In genomic region chr3:197512691-197513571, GRCh38 we compare ENCODE assay signal across 21 cellular contexts. TPM values are rescaled to one million over a fixed set of nuclear protein-coding genes. Genes with fewer than 3 reads are reported as not detected.
DNase-seq lines count a peak whose midpoint lies in the region; ATAC-seq and TF ChIP-seq lines count a peak whose summit lies in the region.
"Had no signal": no experiment of that assay in that cellular context is flagged by ENCODE, and none has a peak within 500 bp of the region (broad histone marks: within the 10 kb centered on the region; RNA-seq: fewer than 3 reads in every experiment).

No MANE protein-coding gene starts in this region.

- H3K27ac ChIP-seq in mesenchymal stem cell (ENCODE audit: low read length, poor library complexity, severe bottlenecking) = no peak overlapping the region
- peak overlapping the region; percentile 50 to 67 (median 61) for H3K27ac ChIP-seq in thyroid gland
- no peak overlapping the region for H3K27ac ChIP-seq in effector memory CD4-positive, alpha-beta T cell (ENCODE audit: insufficient read depth, low read length, poor library complexity, severe bottlenecking)
- no peak overlapping the region for H3K27ac ChIP-seq in gastroesophageal sphincter
- H3K27ac ChIP-seq: parathyroid adenoma, uterus had no signal

- TF ChIP-seq CTCF in thyroid gland (IDR thresholded peaks at IDR 0.05) = no peak
- TF ChIP-seq CTCF in gastroesophageal sphincter (IDR thresholded peaks at IDR 0.05) = no peak

- H2AFZ ChIP-seq in mesenchymal stem cell (ENCODE audit: low read depth, low read length) = no peak overlapping the region
- H2AFZ ChIP-seq: parathyroid adenoma had no signal

- TF ChIP-seq EP300 in gastroesophageal sphincter (IDR thresholded peaks at IDR 0.05) = no peak

- H3K4me1 Mint-ChIP-seq in activated naive CD8-positive, alpha-beta T cell treated with anti-CD3 and anti-CD28 coated beads, Interleukin-2, amount 10 ng/mL, durations not matched to agents 7 days and 5 days = peaks cover 7% of the 10 kb centered on the region
- H3K4me1 Mint-ChIP-seq in activated naive CD8-positive, alpha-beta T cell treated with anti-CD3 and anti-CD28 coated beads, Interleukin-2, amount 50 U/mL, for 24 hours = peaks cover 11% of the 10 kb centered on the region
- H3K4me1 Mint-ChIP-seq in activated T-helper 2 cell treated with anti-CD3 and anti-CD28 coated beads, Interferon-gamma antibody, Interleukin-2, Interleukin-4, amounts not matched to agents 10 μg/mL and 5 μg/mL and 100 μg/mL, durations not matched to agents 14 hours and 24 hours and 36 hours (ENCODE audit: low read depth) = peaks cover 16% of the 10 kb centered on the region

- no peak overlapping the region for H3K18ac ChIP-seq in mesenchymal stem cell (ENCODE audit: low read depth in 1 of 2, low read length in 2 of 2)

- peaks cover 32% of the 10 kb centered on the region for H3K36me3 Mint-ChIP-seq in activated naive CD8-positive, alpha-beta T cell treated with anti-CD3 and anti-CD28 coated beads, Interleukin-2, amount 10 ng/mL, durations not matched to agents 7 days and 5 days
- H3K36me3 Mint-ChIP-seq in activated naive CD8-positive, alpha-beta T cell treated with anti-CD3 and anti-CD28 coated beads, Interleukin-2, amount 50 U/mL, for 24 hours (ENCODE audit: low read depth) = peaks cover 25% of the 10 kb centered on the region
- peaks cover 70% of the 10 kb centered on the region for H3K36me3 Mint-ChIP-seq in activated T-helper 2 cell treated with anti-CD3 and anti-CD28 coated beads, Interferon-gamma antibody, Interleukin-2, Interleukin-4, amounts not matched to agents 10 μg/mL and 5 μg/mL and 100 μg/mL, durations not matched to agents 14 hours and 24 hours and 36 hours (ENCODE audit: low read depth)
- H3K36me3 Mint-ChIP-seq: natural killer cell treated with Interleukin-12 subunit alpha and Interleukin-12 subunit beta and Interleukin-15 and Interleukin-18, amount 100 ng/mL, for 72 hours had no signal

- no peaks in the 10 kb centered on the region for H3K27me3 Mint-ChIP-seq in activated naive CD8-positive, alpha-beta T cell treated with anti-CD3 and anti-CD28 coated beads, Interleukin-2, amount 10 ng/mL, durations not matched to agents 7 days and 5 days
- H3K27me3 Mint-ChIP-seq in activated naive CD8-positive, alpha-beta T cell treated with anti-CD3 and anti-CD28 coated beads, Interleukin-2, amount 50 U/mL, for 24 hours = no peaks in the 10 kb centered on the region
- no peaks in the 10 kb centered on the region for H3K27me3 Mint-ChIP-seq in activated T-helper 2 cell treated with anti-CD3 and anti-CD28 coated beads, Interferon-gamma antibody, Interleukin-2, Interleukin-4, amounts not matched to agents 10 μg/mL and 5 μg/mL and 100 μg/mL, durations not matched to agents 14 hours and 24 hours and 36 hours (ENCODE audit: low read depth)
- H3K27me3 Mint-ChIP-seq: activated CD4-positive, alpha-beta T cell treated with anti-CD3 and anti-CD28 coated beads, Interleukin-2, amount 10 ng/mL, durations not matched to agents 24 days and 14 days; activated T-helper 17 cell treated with anti-CD3 and anti-CD28 coated beads, Interleukin-2, amount 50 U/mL, for 72 hours; natural killer cell treated with Interleukin-12 subunit alpha and Interleukin-12 subunit beta and Interleukin-15 and Interleukin-18, amount 100 ng/mL, for 72 hours had no signal

- H3K9ac ChIP-seq in mesenchymal stem cell (ENCODE audit: low read length) = no peak overlapping the region
- H3K9ac ChIP-seq: parathyroid adenoma had no signal

- DNase-seq in activated naive CD8-positive, alpha-beta T cell treated with anti-CD3 and anti-CD28 coated beads, Interleukin-2, amount 10 ng/mL, durations not matched to agents 7 days and 5 days = no peak
- DNase-seq in activated naive CD8-positive, alpha-beta T cell treated with anti-CD3 and anti-CD28 coated beads, Interleukin-2, amount 50 U/mL, for 24 hours = no peak
- DNase-seq in activated T-helper 2 cell treated with anti-CD3 and anti-CD28 coated beads, Interferon-gamma antibody, Interleukin-2, Interleukin-4, amounts not matched to agents 10 μg/mL and 5 μg/mL and 100 μg/mL, durations not matched to agents 14 hours and 24 hours and 36 hours (ENCODE audit: low spot score) = no peak
- DNase-seq in mesenchymal stem cell = no peak
- peak; percentile 75 to 76 for DNase-seq in thyroid gland
- DNase-seq in stimulated activated CD8-positive, alpha-beta memory T cell treated with anti-CD3 and anti-CD28 coated beads, Interleukin-4, amount 100 ng/mL, for 48 hours = no peak
- no peak for DNase-seq in effector memory CD4-positive, alpha-beta T cell
- DNase-seq: activated CD4-positive, alpha-beta T cell treated with anti-CD3 and anti-CD28 coated beads, Interleukin-2, amount 10 ng/mL, durations not matched to agents 24 days and 14 days; effector CD4-positive, alpha-beta T cell; erythroblast; foreskin melanocyte; GF-D8; GOT3; NCI-H1694 treated with DMSO at 0.1 percent for 48 hours; uterus had no signal

- peak overlapping the region; percentile 8 for H2BK15ac ChIP-seq in mesenchymal stem cell (ENCODE audit: low read depth, poor library complexity, severe bottlenecking)

- H3K9me3 Mint-ChIP-seq in activated naive CD8-positive, alpha-beta T cell treated with anti-CD3 and anti-CD28 coated beads, Interleukin-2, amount 10 ng/mL, durations not matched to agents 7 days and 5 days = no peaks in the 10 kb centered on the region
- H3K9me3 Mint-ChIP-seq in activated naive CD8-positive, alpha-beta T cell treated with anti-CD3 and anti-CD28 coated beads, Interleukin-2, amount 50 U/mL, for 24 hours = no peaks in the 10 kb centered on the region
- H3K9me3 Mint-ChIP-seq in activated T-helper 2 cell treated with anti-CD3 and anti-CD28 coated beads, Interferon-gamma antibody, Interleukin-2, Interleukin-4, amounts not matched to agents 10 μg/mL and 5 μg/mL and 100 μg/mL, durations not matched to agents 14 hours and 24 hours and 36 hours = no peaks in the 10 kb centered on the region
- H3K9me3 Mint-ChIP-seq: activated CD4-positive, alpha-beta T cell treated with anti-CD3 and anti-CD28 coated beads, Interleukin-2, amount 10 ng/mL, durations not matched to agents 24 days and 14 days; activated T-helper 17 cell treated with anti-CD3 and anti-CD28 coated beads, Interleukin-2, amount 50 U/mL, for 72 hours; natural killer cell treated with Interleukin-12 subunit alpha and Interleukin-12 subunit beta and Interleukin-15 and Interleukin-18, amount 100 ng/mL, for 72 hours had no signal

- no peak overlapping the region for H2BK120ac ChIP-seq in mesenchymal stem cell (ENCODE audit: low read depth, low read length)

- peak overlapping the region; percentile 49 for H2AK5ac ChIP-seq in mesenchymal stem cell (ENCODE audit: low read length, severe bottlenecking)

- H3K4me1 ChIP-seq in mesenchymal stem cell (ENCODE audit: control insufficient read depth, insufficient read depth, low read depth, low read length) (peaks cover 41% of the 10 kb centered on the region), thyroid gland (peaks cover 16 to 38% of the 10 kb centered on the region in 2 donors), gastroesophageal sphincter (peaks cover 0 to 14% (median 2%) of the 10 kb centered on the region in 3 donors)
- H3K4me1 ChIP-seq in effector memory CD4-positive, alpha-beta T cell (ENCODE audit: control insufficient read depth, insufficient read depth, low read length, poor library complexity, severe bottlenecking) = peaks cover 7% of the 10 kb centered on the region
- H3K4me1 ChIP-seq: parathyroid adenoma, uterus had no signal

- no peak overlapping the region for H3K4ac ChIP-seq in mesenchymal stem cell (ENCODE audit: low read depth in 1 of 2, low read length in 2 of 2)

- H3K4me3 Mint-ChIP-seq in activated naive CD8-positive, alpha-beta T cell treated with anti-CD3 and anti-CD28 coated beads, Interleukin-2, amount 10 ng/mL, durations not matched to agents 7 days and 5 days = no peak overlapping the region
- no peak overlapping the region for H3K4me3 Mint-ChIP-seq in activated naive CD8-positive, alpha-beta T cell treated with anti-CD3 and anti-CD28 coated beads, Interleukin-2, amount 50 U/mL, for 24 hours
- H3K4me3 Mint-ChIP-seq in activated T-helper 2 cell treated with anti-CD3 and anti-CD28 coated beads, Interferon-gamma antibody, Interleukin-2, Interleukin-4, amounts not matched to agents 10 μg/mL and 5 μg/mL and 100 μg/mL, durations not matched to agents 14 hours and 24 hours and 36 hours (ENCODE audit: low read depth) = no peak overlapping the region
- H3K4me3 Mint-ChIP-seq: activated CD4-positive, alpha-beta T cell treated with anti-CD3 and anti-CD28 coated beads, Interleukin-2, amount 10 ng/mL, durations not matched to agents 24 days and 14 days; activated T-helper 17 cell treated with anti-CD3 and anti-CD28 coated beads, Interleukin-2, amount 50 U/mL, for 72 hours; natural killer cell treated with Interleukin-12 subunit alpha and Interleukin-12 subunit beta and Interleukin-15 and Interleukin-18, amount 100 ng/mL, for 72 hours had no signal

- H3K27ac Mint-ChIP-seq in activated naive CD8-positive, alpha-beta T cell treated with anti-CD3 and anti-CD28 coated beads, Interleukin-2, amount 10 ng/mL, durations not matched to agents 7 days and 5 days = peak overlapping the region; percentile 76
- H3K27ac Mint-ChIP-seq in activated naive CD8-positive, alpha-beta T cell treated with anti-CD3 and anti-CD28 coated beads, Interleukin-2, amount 50 U/mL, for 24 hours = no peak overlapping the region
- peak overlapping the region; percentile 8 for H3K27ac Mint-ChIP-seq in activated T-helper 2 cell treated with anti-CD3 and anti-CD28 coated beads, Interferon-gamma antibody, Interleukin-2, Interleukin-4, amounts not matched to agents 10 μg/mL and 5 μg/mL and 100 μg/mL, durations not matched to agents 14 hours and 24 hours and 36 hours
- H3K27ac Mint-ChIP-seq: natural killer cell treated with Interleukin-12 subunit alpha and Interleukin-12 subunit beta and Interleukin-15 and Interleukin-18, amount 100 ng/mL, for 72 hours had no signal

- H2BK5ac ChIP-seq in mesenchymal stem cell (ENCODE audit: low read depth, low read length, poor library complexity, severe bottlenecking) = no peak overlapping the region

- WGBS in mesenchymal stem cell = 90% methylated on average over 17 of the region's 19 CpGs
- WGBS in thyroid gland, 2 donors = 68 to 71% methylated on average over 10 to 14 of the region's 19 CpGs
- WGBS in gastroesophageal sphincter (ENCODE audit: low coverage in 1 of 2), 2 donors = 83 to 100% methylated on average over 2 of the region's 19 CpGs

- H3K4me3 ChIP-seq in mesenchymal stem cell (ENCODE audit: insufficient read depth in 1 of 2, low read depth in 1 of 2, low read length in 2 of 2) (no peak overlapping the region), thyroid gland (replicated peaks in 1 of 3) (no peak overlapping the region), gastroesophageal sphincter (no peak overlapping the region)
- H3K4me3 ChIP-seq in effector memory CD4-positive, alpha-beta T cell (ENCODE audit: insufficient read depth, low read depth, low read length, poor library complexity, severe bottlenecking) = no peak overlapping the region
- H3K4me3 ChIP-seq: A549, uterus had no signal

- H4K91ac ChIP-seq in mesenchymal stem cell (ENCODE audit: low read length) = no peak overlapping the region

- H4K8ac ChIP-seq in mesenchymal stem cell (ENCODE audit: low read length) = no peak overlapping the region

- no peak for ATAC-seq in activated naive CD8-positive, alpha-beta T cell treated with anti-CD3 and anti-CD28 coated beads, Interleukin-2, amount 10 ng/mL, durations not matched to agents 7 days and 5 days (ENCODE audit: low read depth)
- ATAC-seq in activated naive CD8-positive, alpha-beta T cell treated with anti-CD3 and anti-CD28 coated beads, Interleukin-2, amount 50 U/mL, for 24 hours = no peak
- no peak for ATAC-seq in gastroesophageal sphincter
- ATAC-seq: A549; activated T-helper 17 cell treated with anti-CD3 and anti-CD28 coated beads, Interleukin-2, amount 50 U/mL, for 72 hours; natural killer cell treated with Interleukin-12 subunit alpha and Interleukin-12 subunit beta and Interleukin-15 and Interleukin-18, amount 100 ng/mL, for 72 hours; sciatic nerve had no signal

- H3K14ac ChIP-seq in mesenchymal stem cell (ENCODE audit: low read length in 2 of 2) = no peak overlapping the region

- no peak overlapping the region for H3K4me2 ChIP-seq in mesenchymal stem cell (ENCODE audit: low read length, poor library complexity, severe bottlenecking)
- H3K4me2 ChIP-seq: A549 had no signal

- H3K27me3 ChIP-seq in mesenchymal stem cell (ENCODE audit: control insufficient read depth in 1 of 2, insufficient read depth in 1 of 2, low read length in 2 of 2) (peaks cover 0 to 13% of the 10 kb centered on the region in 2 experiments), thyroid gland (no peaks in the 10 kb centered on the region), gastroesophageal sphincter (no peaks in the 10 kb centered on the region)
- H3K27me3 ChIP-seq in effector memory CD4-positive, alpha-beta T cell (replicated peaks; ENCODE audit: control insufficient read depth, insufficient read depth, low read length, poor library complexity, severe bottlenecking) = no peaks in the 10 kb centered on the region
- H3K27me3 ChIP-seq: uterus had no signal

- no peak overlapping the region for H2BK12ac ChIP-seq in mesenchymal stem cell (ENCODE audit: low read length in 2 of 2)

- no peak overlapping the region for H3K23ac ChIP-seq in mesenchymal stem cell (ENCODE audit: low read length in 2 of 2)

- TF ChIP-seq POLR2A in thyroid gland (IDR thresholded peaks at IDR 0.05) (no peak), gastroesophageal sphincter (IDR thresholded peaks at IDR 0.05) (no peak)

- H3K36me3 ChIP-seq in mesenchymal stem cell (ENCODE audit: control insufficient read depth in 1 of 2, insufficient read depth in 2 of 2, low read depth in 1 of 2, low read length in 2 of 2) (peaks cover 0 to 25% of the 10 kb centered on the region in 2 experiments), thyroid gland (no peaks in the 10 kb centered on the region), gastroesophageal sphincter (peaks cover 0 to 44% of the 10 kb centered on the region in 2 donors)
- peaks cover 18% of the 10 kb centered on the region for H3K36me3 ChIP-seq in effector memory CD4-positive, alpha-beta T cell (ENCODE audit: control insufficient read depth, insufficient read depth, low read length)
- H3K36me3 ChIP-seq: uterus had no signal

- POLR2A ChIA-PET in activated naive CD8-positive, alpha-beta T cell treated with anti-CD3 and anti-CD28 coated beads, Interleukin-2, amount 10 ng/mL, durations not matched to agents 7 days and 5 days (lab: Charles Lee) = no interaction called here

- H3K9me3 ChIP-seq in mesenchymal stem cell (ENCODE audit: control insufficient read depth, low read length) (no peaks in the 10 kb centered on the region), thyroid gland (no peaks in the 10 kb centered on the region), gastroesophageal sphincter (no peaks in the 10 kb centered on the region)
- no peaks in the 10 kb centered on the region for H3K9me3 ChIP-seq in effector memory CD4-positive, alpha-beta T cell (ENCODE audit: control insufficient read depth, low read length)
- H3K9me3 ChIP-seq: A549, uterus had no signal

- H3K79me1 ChIP-seq in mesenchymal stem cell (replicated peaks; ENCODE audit: low read length, poor library complexity, severe bottlenecking) = peaks cover 8% of the 10 kb centered on the region

- intact Hi-C loops in activated T-helper 2 cell treated with anti-CD3 and anti-CD28 coated beads, Interferon-gamma antibody, Interleukin-2, Interleukin-4, amounts not matched to agents 10 μg/mL and 5 μg/mL and 100 μg/mL, durations not matched to agents 14 hours and 24 hours and 36 hours (cut with micrococcal nuclease) = no loop called here
- intact Hi-C loops in thyroid gland (cut with DNase I) = loop anchor here (5.0 kb wide), 1 partner anchor 256 kb away; no protein-coding TSS in a partner anchor

RNA-seq across cellular contexts. Expression of gene BDH1, which starts 42.8 kb away (rescaled TPM):
- total RNA-seq in activated naive CD8-positive, alpha-beta T cell treated with anti-CD3 and anti-CD28 coated beads, Interleukin-2, amount 10 ng/mL, durations not matched to agents 7 days and 5 days = 100 to 1,000 TPM; 108 to 114 TPM
- 140 and 146 TPM in 2 replicates for total RNA-seq in activated T-helper 2 cell treated with anti-CD3 and anti-CD28 coated beads, Interferon-gamma antibody, Interleukin-2, Interleukin-4, amounts not matched to agents 10 μg/mL and 5 μg/mL and 100 μg/mL, durations not matched to agents 14 hours and 24 hours and 36 hours
- 2.1 TPM for polyA plus RNA-seq in mesenchymal stem cell (2013, experiment 1 of 2)
- polyA plus RNA-seq in mesenchymal stem cell (2013, experiment 2 of 2) = 2.0 TPM
- total RNA-seq in thyroid gland (10 to 100 TPM; 37.1 to 83.1 (median 57.8) TPM), gastroesophageal sphincter (10 to 100 TPM in 2 of 4 donors, 1 to 10 TPM in 2; 8.6 to 16.2 (median 12.3) TPM)

Comparison
In these comparisons a context has a peak if more than half of its experiments do, and no peak if none do; other contexts are left out.
1. DNase-seq: peak in thyroid gland (2 of 2); none in activated naive CD8-positive, alpha-beta T cell treated with anti-CD3 and anti-CD28 coated beads, Interleukin-2, amount 10 ng/mL, durations not matched to agents 7 days and 5 days (single experiment), activated naive CD8-positive, alpha-beta T cell treated with anti-CD3 and anti-CD28 coated beads, Interleukin-2, amount 50 U/mL, for 24 hours (single experiment), activated T-helper 2 cell treated with anti-CD3 and anti-CD28 coated beads, Interferon-gamma antibody, Interleukin-2, Interleukin-4, amounts not matched to agents 10 μg/mL and 5 μg/mL and 100 μg/mL, durations not matched to agents 14 hours and 24 hours and 36 hours (single experiment), mesenchymal stem cell (single experiment), stimulated activated CD8-positive, alpha-beta memory T cell treated with anti-CD3 and anti-CD28 coated beads, Interleukin-4, amount 100 ng/mL, for 48 hours (single experiment) and effector memory CD4-positive, alpha-beta T cell (0 of 3).
2. H3K27ac ChIP-seq: peak in thyroid gland (3 of 3); none in mesenchymal stem cell (single experiment), effector memory CD4-positive, alpha-beta T cell (single experiment) and gastroesophageal sphincter (0 of 4).